Comparison of ENCODE assay signal across 8 cellular contexts in genomic region chr9:94656190-94656589, GRCh38. TPM values are rescaled to one million over a fixed set of nuclear protein-coding genes. Genes with fewer than 3 reads are reported as not detected.
DNase-seq lines count a peak whose midpoint lies in the region; ATAC-seq and TF ChIP-seq lines count a peak whose summit lies in the region.

No MANE protein-coding gene starts in this region.

- H4K8ac ChIP-seq in IMR-90 (ENCODE audit: low read depth in 2 of 2, low read length in 2 of 2) = no peak overlapping the region

- peak; percentile 95 for ATAC-seq in GM21381 (IDR thresholded peaks at IDR 0.05; ENCODE audit: unreplicated experiment)
- peak; percentile 67 for ATAC-seq in IMR-90 (ENCODE audit: low read depth)
- peak; percentile 43 for ATAC-seq in lung (ENCODE audit: insufficient read depth, low FRiP score)

- H2BK5ac ChIP-seq in IMR-90 (ENCODE audit: low read depth, low read length, poor library complexity, severe bottlenecking) = no peak overlapping the region

- no peak for TF ChIP-seq RAD21 in IMR-90 (IDR thresholded peaks at IDR 0.05; ENCODE audit: low read length)

- H3K4me3 ChIP-seq in IMR-90 (ENCODE audit: insufficient read depth, low read depth, low read length) (no peak overlapping the region), lung (no peak overlapping the region), uterus (no peak overlapping the region)

- H3K4me2 ChIP-seq in IMR-90 (ENCODE audit: low read depth, low read length) = peak overlapping the region; percentile 61

- DNase-seq in GM10266 (ENCODE audit: extremely low spot score) = peak; percentile 72
- DNase-seq in IMR-90 = no peak
- peak; percentile 42 for DNase-seq in activated T-helper 2 cell treated with anti-CD3 and anti-CD28 coated beads, Interferon-gamma antibody, Interleukin-2, Interleukin-4, amounts not matched to agents 10 μg/mL and 5 μg/mL and 100 μg/mL, durations not matched to agents 14 hours and 24 hours and 36 hours (ENCODE audit: low spot score)
- DNase-seq in lung (ENCODE audit: low spot score) = peak; percentile 39
- no peak for DNase-seq in uterus
- no peak for DNase-seq in mesothelial cell of epicardium (ENCODE audit: low spot score in 2 of 2, unreplicated experiment in 2 of 2)
- no peak for DNase-seq in cortex of kidney (lab: John Stamatoyannopoulos, UW)

- no peaks in the 10 kb centered on the region for H3K9me3 ChIP-seq in IMR-90 (ENCODE audit: control insufficient read depth, insufficient read depth, low read length)
- H3K9me3 ChIP-seq in lung (ENCODE audit: control insufficient read depth in 2 of 2, insufficient read depth in 1 of 2, low read length in 1 of 2) = no peaks in the 10 kb centered on the region
- no peaks in the 10 kb centered on the region for H3K9me3 ChIP-seq in uterus

- no peak overlapping the region for H2AFZ ChIP-seq in IMR-90 (replicated peaks; ENCODE audit: low read length, poor library complexity)

- H3K36me3 Mint-ChIP-seq in activated T-helper 2 cell treated with anti-CD3 and anti-CD28 coated beads, Interferon-gamma antibody, Interleukin-2, Interleukin-4, amounts not matched to agents 10 μg/mL and 5 μg/mL and 100 μg/mL, durations not matched to agents 14 hours and 24 hours and 36 hours (ENCODE audit: low read depth) = no peaks in the 10 kb centered on the region
- no peaks in the 10 kb centered on the region for H3K36me3 Mint-ChIP-seq in mesothelial cell of epicardium

- H3K4ac ChIP-seq in IMR-90 (ENCODE audit: low read depth, low read length) = no peak overlapping the region

- no peak overlapping the region for H4K91ac ChIP-seq in IMR-90 (ENCODE audit: insufficient read depth, low read depth, low read length)

- H3K27ac Mint-ChIP-seq in activated T-helper 2 cell treated with anti-CD3 and anti-CD28 coated beads, Interferon-gamma antibody, Interleukin-2, Interleukin-4, amounts not matched to agents 10 μg/mL and 5 μg/mL and 100 μg/mL, durations not matched to agents 14 hours and 24 hours and 36 hours = peak overlapping the region; percentile 20
- H3K27ac Mint-ChIP-seq in mesothelial cell of epicardium = no peak overlapping the region

- no peak overlapping the region for H3K27ac ChIP-seq in IMR-90 (ENCODE audit: insufficient read depth, low read length)
- peak overlapping the region in 1 of 2 donors; percentile 20 for H3K27ac ChIP-seq in lung (ENCODE audit: low read depth in 1 of 2, low read length in 1 of 2)
- H3K27ac ChIP-seq in uterus = no peak overlapping the region

- no peak overlapping the region for H3K18ac ChIP-seq in IMR-90 (ENCODE audit: low read depth, low read length)

- BruUV-seq in IMR-90 (replicated peaks; lab: Mats Ljungman, UMichigan) = no TSS peak

- no peak for TF ChIP-seq CTCF in GM10266 (IDR thresholded peaks at IDR 0.05; ENCODE audit: control insufficient read depth, insufficient read depth, low read depth, missing control alignments)
- no peak for TF ChIP-seq CTCF in IMR-90 (conservative IDR thresholded peaks at IDR 0.05; ENCODE audit: low read depth, low read length)
- no peak for TF ChIP-seq CTCF in lung (IDR thresholded peaks at IDR 0.05; ENCODE audit: control extremely low read depth, extremely low read depth)
- no peak for TF ChIP-seq CTCF in uterus (IDR thresholded peaks at IDR 0.05)
- no peak for TF ChIP-seq CTCF in mesothelial cell of epicardium (IDR thresholded peaks at IDR 0.05; ENCODE audit: unreplicated experiment)

- no peaks in the 10 kb centered on the region for H3K9me3 Mint-ChIP-seq in activated T-helper 2 cell treated with anti-CD3 and anti-CD28 coated beads, Interferon-gamma antibody, Interleukin-2, Interleukin-4, amounts not matched to agents 10 μg/mL and 5 μg/mL and 100 μg/mL, durations not matched to agents 14 hours and 24 hours and 36 hours
- H3K9me3 Mint-ChIP-seq in mesothelial cell of epicardium = no peaks in the 10 kb centered on the region

- H2AK5ac ChIP-seq in IMR-90 (ENCODE audit: low read depth, low read length) = no peak overlapping the region

- H4K5ac ChIP-seq in IMR-90 (ENCODE audit: low read depth, low read length) = no peak overlapping the region

- no peak overlapping the region for H2AK9ac ChIP-seq in IMR-90 (replicated peaks; ENCODE audit: low read depth, low read length, poor library complexity)

- peaks cover 24% of the 10 kb centered on the region for H3K27me3 Mint-ChIP-seq in activated T-helper 2 cell treated with anti-CD3 and anti-CD28 coated beads, Interferon-gamma antibody, Interleukin-2, Interleukin-4, amounts not matched to agents 10 μg/mL and 5 μg/mL and 100 μg/mL, durations not matched to agents 14 hours and 24 hours and 36 hours (ENCODE audit: low read depth)
- peaks cover 5% of the 10 kb centered on the region for H3K27me3 Mint-ChIP-seq in mesothelial cell of epicardium (ENCODE audit: low read depth)

- H2BK20ac ChIP-seq in IMR-90 (ENCODE audit: low read depth, low read length) = no peak overlapping the region

- no peaks in the 10 kb centered on the region for H4K20me1 ChIP-seq in IMR-90 (ENCODE audit: insufficient read depth, low read length)

- CTCF ChIA-PET in IMR-90 (lab: Yijun Ruan, JAX) = interaction anchor here (1.9 kb wide), 1 partner anchor 13 kb away, joined by 5 read pairs; no protein-coding TSS in a partner anchor

- H3K9me1 ChIP-seq in IMR-90 (ENCODE audit: insufficient read depth, low read length) = no peaks in the 10 kb centered on the region; the same call in 1 of the 2 replicates

- H3K27me3 ChIP-seq in IMR-90 (ENCODE audit: control insufficient read depth, insufficient read depth, low read length) (peaks cover 20% of the 10 kb centered on the region), lung (ENCODE audit: control insufficient read depth, insufficient read depth) (no peaks in the 10 kb centered on the region), uterus (no peaks in the 10 kb centered on the region)

- no peaks in the 10 kb centered on the region for H3K79me1 ChIP-seq in IMR-90 (ENCODE audit: low read depth in 1 of 2, low read length in 2 of 2)

- no peak overlapping the region for H3K23ac ChIP-seq in IMR-90 (ENCODE audit: low read depth, low read length)

- no peak overlapping the region for H3K14ac ChIP-seq in IMR-90 (replicated peaks; ENCODE audit: low read depth, low read length)

- peak overlapping the region; percentile 64 for H3K4me3 Mint-ChIP-seq in activated T-helper 2 cell treated with anti-CD3 and anti-CD28 coated beads, Interferon-gamma antibody, Interleukin-2, Interleukin-4, amounts not matched to agents 10 μg/mL and 5 μg/mL and 100 μg/mL, durations not matched to agents 14 hours and 24 hours and 36 hours (ENCODE audit: low read depth)
- no peak overlapping the region for H3K4me3 Mint-ChIP-seq in mesothelial cell of epicardium

- no peak overlapping the region for H3K9ac ChIP-seq in IMR-90 (ENCODE audit: low read depth, low read length)

- POLR2A ChIA-PET in IMR-90 (lab: Charles Lee; ENCODE audit: unreplicated experiment) = no interaction called here

- in situ Hi-C loops in IMR-90 (cut with MboI; ENCODE audit: low sequenced_read_pairs) = no loop called here

- no peak overlapping the region for H3K56ac ChIP-seq in IMR-90 (ENCODE audit: extremely low read depth, insufficient read depth, low read length)

- H3K36me3 ChIP-seq in IMR-90 (ENCODE audit: control insufficient read depth, insufficient read depth, low read length) = no peaks in the 10 kb centered on the region
- no peaks in the 10 kb centered on the region for H3K36me3 ChIP-seq in lung (ENCODE audit: control insufficient read depth in 2 of 2, insufficient read depth in 2 of 2, low read length in 2 of 2)
- no peaks in the 10 kb centered on the region for H3K36me3 ChIP-seq in uterus

- H2BK120ac ChIP-seq in IMR-90 (ENCODE audit: low read depth, low read length) = no peak overlapping the region

- H3K4me1 ChIP-seq in IMR-90 (ENCODE audit: control insufficient read depth, insufficient read depth, low read length) (no peaks in the 10 kb centered on the region), lung (ENCODE audit: control insufficient read depth in 2 of 2, insufficient read depth in 2 of 2, low read length in 2 of 2) (peaks cover 0 to 1% of the 10 kb centered on the region in 2 donors), uterus (no peaks in the 10 kb centered on the region)

- H2BK15ac ChIP-seq in IMR-90 (ENCODE audit: low read depth, low read length) = no peak overlapping the region

- H3K4me1 Mint-ChIP-seq in activated T-helper 2 cell treated with anti-CD3 and anti-CD28 coated beads, Interferon-gamma antibody, Interleukin-2, Interleukin-4, amounts not matched to agents 10 μg/mL and 5 μg/mL and 100 μg/mL, durations not matched to agents 14 hours and 24 hours and 36 hours (ENCODE audit: low read depth) = peaks cover 23% of the 10 kb centered on the region
- no peaks in the 10 kb centered on the region for H3K4me1 Mint-ChIP-seq in mesothelial cell of epicardium

- dilution Hi-C loops in IMR-90 (cut with HindIII; ENCODE audit: low sequenced_read_pairs, unreplicated experiment) = no loop called here

- WGBS in IMR-90 (ENCODE audit: extremely low coverage in 2 of 2, insufficient read length in 1 of 2), 2 experiments = 27% methylated on average over 2 of the region's 6 CpGs; no CpG with 5 or more reads in 1 of the 2 experiments
- 18 to 19% methylated on average over 6 of the region's 6 CpGs for WGBS in lung, 2 donors

- TF ChIP-seq POLR2A in IMR-90 (IDR thresholded peaks at IDR 0.05; ENCODE audit: low read depth, low read length) (no peak), uterus (IDR thresholded peaks at IDR 0.05) (no peak)

- intact Hi-C loops in IMR-90 (cut with micrococcal nuclease) (no loop called here), uterus (cut with DNase I; ENCODE audit: low total_unique reads) (no loop called here)
- intact Hi-C loops in activated T-helper 2 cell treated with anti-CD3 and anti-CD28 coated beads, Interferon-gamma antibody, Interleukin-2, Interleukin-4, amounts not matched to agents 10 μg/mL and 5 μg/mL and 100 μg/mL, durations not matched to agents 14 hours and 24 hours and 36 hours (cut with micrococcal nuclease) = no loop called here

TF ChIP-seq in IMR-90, 13 proteins besides CTCF, POLR2A, EP300 and RAD21 (continues in another document):
- TF ChIP-seq BHLHE40 (IDR thresholded peaks at IDR 0.05; ENCODE audit: low read depth, low read length) (no peak), MAFK (IDR thresholded peaks at IDR 0.05; ENCODE audit: low read depth, low read length) (no peak), SMC3 (IDR thresholded peaks at IDR 0.05; ENCODE audit: low read depth, low read length) (no peak), MXI1 (IDR thresholded peaks at IDR 0.05; ENCODE audit: borderline replicate concordance, low read depth, low read length) (no peak)

RNA-seq across cellular contexts. Expression of gene FBP1, which starts 16.9 kb away (rescaled TPM):
- total RNA-seq in IMR-90 (2012; rRNA removed) (not detected in 2 replicates), lung (100 to 1,000 TPM in 1 of 2 donors, 10 to 100 TPM in 1; 17.1 to 238 TPM), uterus (1 to 10 TPM in 1 of 4 donors, under 1 TPM in 2, not detected in 1; 0.29 to 2.6 (median 0.90) TPM), mesothelial cell of epicardium (5.3 to 6.5 TPM (median 5.9 TPM) in 3 replicates)
- polyA plus RNA-seq in IMR-90 (2012; rRNA removed) (not detected in 2 replicates), lung (100 to 1,000 TPM in 1 of 2 donors, 10 to 100 TPM in 1; 69.3 to 259 TPM)
- 0.10 TPM in 1 of 2 replicates, not detected in the other for polyA plus RNA-seq in IMR-90 (2012; cell fraction: cytosol; rRNA removed)
- not detected in 2 replicates for polyA plus RNA-seq in IMR-90 (2012; cell fraction: nucleus; rRNA removed; ENCODE audit: low replicate concordance)
- 0.23 TPM in 1 of 2 replicates, not detected in the other for total RNA-seq in activated T-helper 2 cell treated with anti-CD3 and anti-CD28 coated beads, Interferon-gamma antibody, Interleukin-2, Interleukin-4, amounts not matched to agents 10 μg/mL and 5 μg/mL and 100 μg/mL, durations not matched to agents 14 hours and 24 hours and 36 hours

Comparison
In these comparisons a context has a peak if more than half of its experiments do, and no peak if none do; other contexts are left out.
1. DNase-seq: peak in GM10266 (single experiment), activated T-helper 2 cell treated with anti-CD3 and anti-CD28 coated beads, Interferon-gamma antibody, Interleukin-2, Interleukin-4, amounts not matched to agents 10 μg/mL and 5 μg/mL and 100 μg/mL, durations not matched to agents 14 hours and 24 hours and 36 hours (single experiment) and lung (single experiment); none in IMR-90 (single experiment), uterus (0 of 2), mesothelial cell of epicardium (0 of 2) and cortex of kidney (single experiment).
2. ATAC-seq: peak in every context shown above with its lines; median percentile 95 in GM21381; 67 in IMR-90; 43 in lung.